ENCODE assay signal across 6 cellular contexts in the genomic region with DNA sequence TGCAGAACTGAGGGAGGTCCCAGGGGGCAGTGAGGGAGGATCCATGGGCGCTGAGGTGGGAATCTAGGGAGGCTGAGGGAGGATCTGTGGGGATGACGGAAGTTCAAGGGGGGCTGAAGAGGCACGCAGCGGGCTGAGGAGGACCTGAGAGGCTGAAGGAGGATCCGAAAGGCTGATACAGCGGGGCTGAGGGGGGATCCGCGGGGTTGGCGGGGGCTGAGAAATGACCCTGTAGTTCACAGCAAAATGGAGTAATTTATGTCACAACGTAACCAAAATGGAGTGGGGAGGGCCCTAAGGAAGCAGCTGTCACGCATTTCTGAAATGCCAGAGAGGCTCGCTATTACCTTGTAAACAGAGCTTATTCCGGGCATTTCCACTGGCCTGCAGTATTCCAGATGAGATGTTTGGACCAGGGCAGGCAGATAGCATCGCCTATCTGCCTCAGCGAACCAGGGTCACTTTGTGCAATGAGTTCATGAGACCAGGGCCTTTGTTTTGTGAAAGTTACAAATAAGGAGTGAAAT.
A peak's percentile ranks its signal among the peaks of the same experiment; 100 is the strongest.
DNase-seq lines count a peak whose midpoint lies in the region; ATAC-seq lines count a peak whose summit lies in the region.

No MANE protein-coding gene starts in this region.

- peak; percentile 71 for DNase-seq in amniotic epithelial cell (ENCODE audit: low read depth)
- no peak for DNase-seq in GM19238 (ENCODE audit: insufficient read length, low spot score)
- no peak for DNase-seq in stimulated activated CD4-positive, alpha-beta T cell treated with anti-CD3 and anti-CD28 coated beads, Interleukin-2, amount 100 ng/mL, for 24 hours
- DNase-seq in inferior parietal cortex (ENCODE audit: extremely low spot score): no peak

- H3K36me3 ChIP-seq in mucosa of rectum (ENCODE audit: control insufficient read depth in 2 of 2, insufficient read depth in 2 of 2, low read length in 2 of 2): peaks cover 12 to 14% of the 10 kb centered on the region in 2 donors

- no peaks in the 10 kb centered on the region for H3K9me3 ChIP-seq in mucosa of rectum (ENCODE audit: control insufficient read depth in 2 of 2, low read length in 2 of 2)

- H3K27ac ChIP-seq in mucosa of rectum (ENCODE audit: low read depth in 2 of 2, low read length in 2 of 2): peak overlapping the region; percentile 78 to 90

- no peaks in the 10 kb centered on the region for H3K27me3 ChIP-seq in mucosa of rectum (ENCODE audit: control insufficient read depth in 2 of 2, insufficient read depth in 2 of 2, low read length in 2 of 2)

- H3K9ac ChIP-seq in mucosa of rectum (ENCODE audit: low read depth in 1 of 2, low read length in 2 of 2): peak overlapping the region; percentile 88 to 92

- peak; percentile 1 for ATAC-seq in HG02642 (IDR thresholded peaks at IDR 0.05; ENCODE audit: poor library complexity, unreplicated experiment)

- H3K4me1 ChIP-seq in mucosa of rectum (ENCODE audit: control insufficient read depth in 2 of 2, insufficient read depth in 2 of 2, low read length in 2 of 2): peaks cover 14 to 19% of the 10 kb centered on the region in 2 donors

- H3K4me3 ChIP-seq in mucosa of rectum (ENCODE audit: low read length in 2 of 2): peak overlapping the region; percentile 84 to 89
